ENCODE assay signal across 15 cellular contexts in the genomic region with DNA sequence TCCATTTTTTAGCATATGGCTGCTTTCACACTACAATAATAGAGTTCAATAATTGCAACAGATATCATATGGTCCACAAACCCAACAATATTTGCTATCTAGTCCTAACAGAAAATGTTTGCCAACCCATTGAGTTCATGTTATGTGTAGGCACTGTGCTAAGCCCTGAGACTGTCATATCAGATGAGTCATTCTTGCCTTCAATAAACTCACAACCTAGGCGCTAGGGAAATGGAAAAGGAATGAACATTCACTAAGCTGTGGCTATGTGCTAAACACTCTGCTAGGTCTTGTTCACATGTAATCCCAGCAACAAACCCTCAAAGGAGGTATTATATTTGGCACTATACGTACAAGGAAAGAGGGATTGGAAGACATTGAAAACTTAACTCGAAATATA. TPM values are rescaled to one million over a fixed set of nuclear protein-coding genes. Genes with fewer than 3 reads are reported as not detected.
DNase-seq lines count a peak whose midpoint lies in the region; ATAC-seq and TF ChIP-seq lines count a peak whose summit lies in the region.
"Had no signal": no experiment of that assay in that cellular context is flagged by ENCODE, and none has a peak within 500 bp of the region (broad histone marks: within the 10 kb centered on the region; RNA-seq: fewer than 3 reads in every experiment).

No MANE protein-coding gene starts in this region.

- no peaks in the 10 kb centered on the region for H3K4me1 Mint-ChIP-seq in GM23338

- H3K27ac Mint-ChIP-seq in GM23338 = no peak overlapping the region

- H3K9ac ChIP-seq in SU-DHL-6 (ENCODE audit: low read length) = no peak overlapping the region
- H3K9ac ChIP-seq: BLaER1 had no signal

- H3K27ac ChIP-seq in SU-DHL-6 (ENCODE audit: low read depth, low read length) (peak overlapping the region; percentile 20; the same call in 1 of the 2 replicates), GM23338 (ENCODE audit: low read depth) (no peak overlapping the region)
- H3K27ac ChIP-seq: BLaER1, RWPE1, SJCRH30 had no signal

- no peaks in the 10 kb centered on the region for H4K20me1 ChIP-seq in SU-DHL-6 (ENCODE audit: low read depth, low read length)
- no peaks in the 10 kb centered on the region for H4K20me1 ChIP-seq in GM23338 (replicated peaks; ENCODE audit: insufficient read depth)
- H4K20me1 ChIP-seq: BLaER1 had no signal

- H3K4me1 ChIP-seq in GM23338 (ENCODE audit: insufficient read depth) = no peaks in the 10 kb centered on the region
- H3K4me1 ChIP-seq: BLaER1, HAP-1, SJCRH30 had no signal

- no peak for ATAC-seq in GM19397 (IDR thresholded peaks at IDR 0.05; ENCODE audit: unreplicated experiment)
- ATAC-seq in GM23338 = no peak

- no peak for TF ChIP-seq CTCF in SU-DHL-6 (IDR thresholded peaks at IDR 0.05; ENCODE audit: insufficient read depth, low read length, poor library complexity, severe bottlenecking)
- no peak for TF ChIP-seq CTCF in GM23338 (conservative IDR thresholded peaks at IDR 0.05; ENCODE audit: low read depth in 2 of 2)

- H3K9me2 ChIP-seq in SU-DHL-6 (replicated peaks; ENCODE audit: insufficient read depth, low read length) (no peaks in the 10 kb centered on the region), GM23338 (ENCODE audit: insufficient read depth) (no peaks in the 10 kb centered on the region)

- H3K79me2 ChIP-seq in SU-DHL-6 (ENCODE audit: insufficient read depth, low read length) (no peaks in the 10 kb centered on the region), GM23338 (replicated peaks; ENCODE audit: insufficient read depth) (no peaks in the 10 kb centered on the region)

- H3K27me3 ChIP-seq in SU-DHL-6 (ENCODE audit: low read length) = no peaks in the 10 kb centered on the region
- no peaks in the 10 kb centered on the region for H3K27me3 ChIP-seq in GM23338 (ENCODE audit: insufficient read depth)
- H3K27me3 ChIP-seq: BLaER1, MG63, SJCRH30 had no signal

- H3K4me2 ChIP-seq in SU-DHL-6 (ENCODE audit: low read depth, low read length, poor library complexity, severe bottlenecking) (no peak overlapping the region), GM23338 (no peak overlapping the region)
- H3K4me2 ChIP-seq: BLaER1 had no signal

- H3K36me3 Mint-ChIP-seq in GM23338 (ENCODE audit: low read depth) = no peaks in the 10 kb centered on the region

- H3F3A ChIP-seq in SU-DHL-6 (ENCODE audit: insufficient read depth) = peaks cover 29% of the 10 kb centered on the region
- no peaks in the 10 kb centered on the region for H3F3A ChIP-seq in GM23338 (replicated peaks; ENCODE audit: low read depth)

- H2AFZ ChIP-seq in SU-DHL-6 (ENCODE audit: low read depth, low read length, severe bottlenecking) (no peak overlapping the region), GM23338 (no peak overlapping the region)

- H3K36me3 ChIP-seq in SU-DHL-6 (ENCODE audit: low read length) (no peaks in the 10 kb centered on the region), GM23338 (ENCODE audit: insufficient read depth) (no peaks in the 10 kb centered on the region)
- H3K36me3 ChIP-seq: BLaER1, HAP-1, MG63, SJCRH30 had no signal

- no peak overlapping the region for H3K4me3 Mint-ChIP-seq in GM23338

- H3K9me3 Mint-ChIP-seq in GM23338 = no peaks in the 10 kb centered on the region

- H3K4me3 ChIP-seq in SU-DHL-6 (ENCODE audit: insufficient read depth, low read length, poor library complexity, severe bottlenecking) (no peak overlapping the region), GM23338 (no peak overlapping the region)
- H3K4me3 ChIP-seq: BLaER1, HAP-1, MG63, SJCRH30 had no signal

- peak; percentile 13 for DNase-seq in ACHN
- peak; percentile 4 for DNase-seq in DMS53 treated with DMSO at 0.1 percent for 48 hours (lab: John Stamatoyannopoulos, UW; ENCODE audit: unreplicated experiment)
- DNase-seq in renal cortical epithelial cell (ENCODE audit: low read depth) = peak; percentile 74
- no peak for DNase-seq in NCI-H345 treated with DMSO at 0.1 percent for 48 hours (lab: John Stamatoyannopoulos, UW; ENCODE audit: unreplicated experiment)
- DNase-seq in GM23338 (ENCODE audit: low spot score) = no peak
- DNase-seq: MG63, NCI-H1417 treated with DMSO at 0.1 percent for 48 hours, NCI-H524, OCI-M1, SJCRH30 had no signal

- peaks cover 3% of the 10 kb centered on the region for H3K27me3 Mint-ChIP-seq in GM23338 (ENCODE audit: insufficient read depth, low read depth, poor library complexity)

- no peaks in the 10 kb centered on the region for H3K9me3 ChIP-seq in SU-DHL-6 (ENCODE audit: insufficient read depth, low read length)
- H3K9me3 ChIP-seq: BLaER1, HAP-1, MG63, SJCRH30 had no signal

- in situ Hi-C loops in ACHN (cut with HindIII; ENCODE audit: low pct_ligation_motif_present, low pct_unique_long_range_greater_than_20kb, low sequenced_read_pairs) = no loop called here

TF ChIP-seq in GM23338, 12 proteins besides CTCF, POLR2A, EP300 and RAD21:
- TF ChIP-seq EZH2 (IDR thresholded peaks at IDR 0.05; ENCODE audit: low read depth, unreplicated experiment) = no peak
- no peak for TF ChIP-seq ZNF331 (CRISPR knock-in tag; IDR thresholded peaks at IDR 0.05; ENCODE audit: low read depth)
- TF ChIP-seq JUNB (IDR thresholded peaks at IDR 0.05; ENCODE audit: unreplicated experiment) = no peak
- TF ChIP-seq, protein P1, sequence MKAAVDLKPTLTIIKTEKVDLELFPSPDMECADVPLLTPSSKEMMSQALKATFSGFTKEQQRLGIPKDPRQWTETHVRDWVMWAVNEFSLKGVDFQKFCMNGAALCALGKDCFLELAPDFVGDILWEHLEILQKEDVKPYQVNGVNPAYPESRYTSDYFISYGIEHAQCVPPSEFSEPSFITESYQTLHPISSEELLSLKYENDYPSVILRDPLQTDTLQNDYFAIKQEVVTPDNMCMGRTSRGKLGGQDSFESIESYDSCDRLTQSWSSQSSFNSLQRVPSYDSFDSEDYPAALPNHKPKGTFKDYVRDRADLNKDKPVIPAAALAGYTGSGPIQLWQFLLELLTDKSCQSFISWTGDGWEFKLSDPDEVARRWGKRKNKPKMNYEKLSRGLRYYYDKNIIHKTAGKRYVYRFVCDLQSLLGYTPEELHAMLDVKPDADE (IDR thresholded peaks at IDR 0.05) = no peak

RNA-seq across cellular contexts. Expression of gene TIMD4, which starts 8.4 kb away (rescaled TPM):
- 0.35 and 1.3 TPM in 2 replicates for total RNA-seq in renal cortical epithelial cell
- not detected in 2 replicates for total RNA-seq in GM23338 (2014; rRNA removed; shearing (Covaris generic))
- not detected in 2 replicates for polyA plus RNA-seq in GM23338 (2016; fragmentation: Nextera tagmentation; extraction: Ambion mirVana)
- total RNA-seq: SJCRH30 had no signal

Comparison
In these comparisons a context has a peak if more than half of its experiments do, and no peak if none do; other contexts are left out.
1. DNase-seq: peak in ACHN (single experiment), DMS53 treated with DMSO at 0.1 percent for 48 hours (single experiment) and renal cortical epithelial cell (single experiment); none in NCI-H345 treated with DMSO at 0.1 percent for 48 hours (single experiment) and GM23338 (single experiment).